In genomic region chr17:21318856-21319255, GRCh38 we compare ENCODE assay signal across 3 cellular contexts. TPM values are rescaled to one million over a fixed set of nuclear protein-coding genes. Genes with fewer than 3 reads are reported as not detected.
"Had no signal": no experiment of that assay in that cellular context is flagged by ENCODE, and none has a peak within 500 bp of the region (broad histone marks: within the 10 kb centered on the region; RNA-seq: fewer than 3 reads in every experiment).

No MANE protein-coding gene starts in this region.

RNA-seq across cellular contexts. Expression of gene KCNJ12, which starts 57.3 kb away (rescaled TPM):
- total RNA-seq: activated CD8-positive, alpha-beta T cell treated with anti-CD3 and anti-CD28 coated beads, Interleukin-2, amount 10 ng/mL, durations not matched to agents 7 days and 5 days; activated naive CD4-positive, alpha-beta T cell treated with anti-CD3 and anti-CD28 coated beads, Interleukin-2, amount 50 U/mL, for 72 hours; MCF 10A had no signal
